Comparison of ENCODE assay signal across 11 cellular contexts in genomic region chr10:61628875-61629513, GRCh38. TPM values are rescaled to one million over a fixed set of nuclear protein-coding genes. Genes with fewer than 3 reads are reported as not detected.
A peak's percentile ranks its signal among the peaks of the same experiment; 100 is the strongest.
DNase-seq lines count a peak whose midpoint lies in the region; ATAC-seq lines count a peak whose summit lies in the region.
"Had no signal": no experiment of that assay in that cellular context is flagged by ENCODE, and none has a peak within 500 bp of the region (broad histone marks: within the 10 kb centered on the region; RNA-seq: fewer than 3 reads in every experiment).

No MANE protein-coding gene starts in this region.

- DNase-seq in HK-2 (ENCODE audit: unreplicated experiment) (peak; percentile 45), brain pericyte (ENCODE audit: low read depth, low spot score) (peak; percentile 27), iris pigment epithelial cell (ENCODE audit: low read depth) (peak; percentile 98), NCI-H1436 (lab: John Stamatoyannopoulos, UW) (no peak), NCI-H1417 treated with DMSO at 0.1 percent for 48 hours (lab: John Stamatoyannopoulos, UW) (no peak), NCI-H2081 (lab: John Stamatoyannopoulos, UW) (no peak)
- DNase-seq: effector memory CD8-positive, alpha-beta T cell had no signal

- H3K27ac ChIP-seq in temporal lobe (ENCODE audit: low read depth, low read length), result peak overlapping the region; percentile 79
- H3K27ac ChIP-seq: KMS-11 had no signal

- no peak for ATAC-seq in HG03432 (IDR thresholded peaks at IDR 0.05; ENCODE audit: unreplicated experiment)
- ATAC-seq: effector memory CD8-positive, alpha-beta T cell; Right ventricle myocardium inferior had no signal

RNA-seq across cellular contexts. Expression of gene CABCOCO1, which starts 33.7 kb away (rescaled TPM):
- 4.2 TPM for total RNA-seq in temporal lobe
- total RNA-seq: Right ventricle myocardium inferior had no signal

Comparison
In these comparisons a context has a peak if more than half of its experiments do, and no peak if none do; other contexts are left out.
1. DNase-seq: peak in HK-2 (single experiment), brain pericyte (single experiment) and iris pigment epithelial cell (single experiment); none in NCI-H1436 (single experiment), NCI-H1417 treated with DMSO at 0.1 percent for 48 hours (single experiment) and NCI-H2081 (0 of 2).